Comparison of ENCODE assay signal across 3 cellular contexts in the genomic region with DNA sequence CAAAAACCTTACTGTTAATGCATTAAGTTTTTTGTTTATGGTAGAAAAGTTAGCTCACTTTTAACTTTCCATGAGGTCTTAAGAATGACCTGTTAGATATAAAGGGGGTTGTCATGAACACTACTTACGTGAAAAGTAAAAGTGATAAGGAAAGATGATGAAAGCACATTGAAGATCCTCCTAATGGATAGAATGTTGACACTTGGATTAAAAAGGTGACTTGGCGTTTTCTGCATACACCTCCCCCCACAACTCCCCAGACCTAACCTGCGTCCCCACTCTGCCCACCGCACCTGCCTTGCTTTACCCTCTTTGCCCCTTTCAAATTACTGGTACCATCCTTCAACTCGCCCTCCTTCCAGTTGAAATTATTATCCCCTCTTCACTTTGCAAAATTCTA.
TF ChIP-seq lines count a peak whose summit lies in the region.

No MANE protein-coding gene starts in this region.

TF ChIP-seq in A549, 52 proteins besides CTCF, POLR2A, EP300 and RAD21:
- no peak for TF ChIP-seq KDM5A (IDR thresholded peaks at IDR 0.05)
- no peak for TF ChIP-seq MYC (IDR thresholded peaks at IDR 0.05; ENCODE audit: borderline replicate concordance, low read length)
- no peak for TF ChIP-seq TFCP2L1 (CRISPR knock-in tag; IDR thresholded peaks at IDR 0.05)
- TF ChIP-seq NFE2L2 (conservative IDR thresholded peaks at IDR 0.05; ENCODE audit: low read length), result 0 out of 2 replicates have a peak, but pooled peaks have one; percentile 18
- TF ChIP-seq CBX8 (IDR thresholded peaks at IDR 0.05), result no peak
- TF ChIP-seq EHF (CRISPR knock-in tag; IDR thresholded peaks at IDR 0.05), result no peak
- TF ChIP-seq MAFK (IDR thresholded peaks at IDR 0.05; ENCODE audit: partially characterized antibody), result peak; percentile 38

TF ChIP-seq in GM23338, 12 proteins besides CTCF, POLR2A, EP300 and RAD21:
- TF ChIP-seq JUNB (IDR thresholded peaks at IDR 0.05; ENCODE audit: unreplicated experiment) (no peak), ZNF114 (CRISPR knock-in tag; IDR thresholded peaks at IDR 0.05) (no peak), ZNF331 (CRISPR knock-in tag; IDR thresholded peaks at IDR 0.05; ENCODE audit: low read depth) (no peak), EZH2 (IDR thresholded peaks at IDR 0.05; ENCODE audit: low read depth, unreplicated experiment) (no peak), EZH2phosphoT487 (IDR thresholded peaks at IDR 0.05; ENCODE audit: unreplicated experiment) (no peak), NANOG (IDR thresholded peaks at IDR 0.05; ENCODE audit: borderline replicate concordance) (no peak), STAT1 (IDR thresholded peaks at IDR 0.05; ENCODE audit: unreplicated experiment) (no peak)
- TF ChIP-seq, protein P1, sequence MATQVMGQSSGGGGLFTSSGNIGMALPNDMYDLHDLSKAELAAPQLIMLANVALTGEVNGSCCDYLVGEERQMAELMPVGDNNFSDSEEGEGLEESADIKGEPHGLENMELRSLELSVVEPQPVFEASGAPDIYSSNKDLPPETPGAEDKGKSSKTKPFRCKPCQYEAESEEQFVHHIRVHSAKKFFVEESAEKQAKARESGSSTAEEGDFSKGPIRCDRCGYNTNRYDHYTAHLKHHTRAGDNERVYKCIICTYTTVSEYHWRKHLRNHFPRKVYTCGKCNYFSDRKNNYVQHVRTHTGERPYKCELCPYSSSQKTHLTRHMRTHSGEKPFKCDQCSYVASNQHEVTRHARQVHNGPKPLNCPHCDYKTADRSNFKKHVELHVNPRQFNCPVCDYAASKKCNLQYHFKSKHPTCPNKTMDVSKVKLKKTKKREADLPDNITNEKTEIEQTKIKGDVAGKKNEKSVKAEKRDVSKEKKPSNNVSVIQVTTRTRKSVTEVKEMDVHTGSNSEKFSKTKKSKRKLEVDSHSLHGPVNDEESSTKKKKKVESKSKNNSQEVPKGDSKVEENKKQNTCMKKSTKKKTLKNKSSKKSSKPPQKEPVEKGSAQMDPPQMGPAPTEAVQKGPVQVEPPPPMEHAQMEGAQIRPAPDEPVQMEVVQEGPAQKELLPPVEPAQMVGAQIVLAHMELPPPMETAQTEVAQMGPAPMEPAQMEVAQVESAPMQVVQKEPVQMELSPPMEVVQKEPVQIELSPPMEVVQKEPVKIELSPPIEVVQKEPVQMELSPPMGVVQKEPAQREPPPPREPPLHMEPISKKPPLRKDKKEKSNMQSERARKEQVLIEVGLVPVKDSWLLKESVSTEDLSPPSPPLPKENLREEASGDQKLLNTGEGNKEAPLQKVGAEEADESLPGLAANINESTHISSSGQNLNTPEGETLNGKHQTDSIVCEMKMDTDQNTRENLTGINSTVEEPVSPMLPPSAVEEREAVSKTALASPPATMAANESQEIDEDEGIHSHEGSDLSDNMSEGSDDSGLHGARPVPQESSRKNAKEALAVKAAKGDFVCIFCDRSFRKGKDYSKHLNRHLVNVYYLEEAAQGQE (IDR thresholded peaks at IDR 0.05; ENCODE audit: unreplicated experiment), result no peak
- TF ChIP-seq, protein P2, sequence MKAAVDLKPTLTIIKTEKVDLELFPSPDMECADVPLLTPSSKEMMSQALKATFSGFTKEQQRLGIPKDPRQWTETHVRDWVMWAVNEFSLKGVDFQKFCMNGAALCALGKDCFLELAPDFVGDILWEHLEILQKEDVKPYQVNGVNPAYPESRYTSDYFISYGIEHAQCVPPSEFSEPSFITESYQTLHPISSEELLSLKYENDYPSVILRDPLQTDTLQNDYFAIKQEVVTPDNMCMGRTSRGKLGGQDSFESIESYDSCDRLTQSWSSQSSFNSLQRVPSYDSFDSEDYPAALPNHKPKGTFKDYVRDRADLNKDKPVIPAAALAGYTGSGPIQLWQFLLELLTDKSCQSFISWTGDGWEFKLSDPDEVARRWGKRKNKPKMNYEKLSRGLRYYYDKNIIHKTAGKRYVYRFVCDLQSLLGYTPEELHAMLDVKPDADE (IDR thresholded peaks at IDR 0.05), result no peak

TF ChIP-seq in H1, 55 proteins besides CTCF, POLR2A, EP300 and RAD21:
- TF ChIP-seq BACH1 (IDR thresholded peaks at IDR 0.05; ENCODE audit: low read length) (peak; percentile 79), SIRT6 (IDR thresholded peaks at IDR 0.05; ENCODE audit: low read length) (no peak), ASH2L (IDR thresholded peaks at IDR 0.05; ENCODE audit: low read length) (no peak), HDAC2 (IDR thresholded peaks at IDR 0.05; ENCODE audit: borderline replicate concordance in 1 of 2, low read depth in 2 of 2, low read length in 2 of 2) (no peak)
TF ChIP-seq in H1: peak in this region for 1.
